In genomic region chr3:123369085-123369484, GRCh38 we compare ENCODE assay signal across 17 cellular contexts.
DNase-seq lines count a peak whose midpoint lies in the region; ATAC-seq, FAIRE-seq and TF ChIP-seq lines count a peak whose summit lies in the region.
"Had no signal": no experiment of that assay in that cellular context is flagged by ENCODE, and none has a peak within 500 bp of the region (broad histone marks: within the 10 kb centered on the region; RNA-seq: fewer than 3 reads in every experiment).

No MANE protein-coding gene starts in this region.

- H3K9me3 ChIP-seq in left ventricle myocardium inferior (replicated peaks) (peaks cover 6% of the 10 kb centered on the region), K562 (replicated peaks; ENCODE audit: control insufficient read depth, insufficient read depth, low read depth, low read length) (no peaks in the 10 kb centered on the region), spleen (peaks cover 0 to 15% (median 0%) of the 10 kb centered on the region in 8 donors)

- ATAC-seq in left cardiac atrium (no peak), K562 (no peak), HG03520 (IDR thresholded peaks at IDR 0.05; ENCODE audit: unreplicated experiment) (no peak)
- ATAC-seq: CD8-positive, alpha-beta T cell; HCT116 had no signal

- no peak overlapping the region for H3K4me2 ChIP-seq in K562 (ENCODE audit: insufficient read depth, low read length)
- H3K4me2 ChIP-seq: BLaER1 treated with 17β-estradiol and CSF1 and Interleukin-3, amounts not matched to agents 10 nM and 100 nM had no signal

- no peaks in the 10 kb centered on the region for H3K27me3 ChIP-seq in left ventricle myocardium inferior (ENCODE audit: low read depth)
- H3K27me3 ChIP-seq in K562 (ENCODE audit: control insufficient read depth in 2 of 2, insufficient read depth in 2 of 2, low read length in 2 of 2), result peaks cover 0 to 7% of the 10 kb centered on the region in 2 experiments; a peak in 2 of 5 replicates
- H3K27me3 ChIP-seq in spleen (replicated peaks in 1 of 7), result peaks cover 0 to 12% (median 0%) of the 10 kb centered on the region in 7 donors
- H3K27me3 ChIP-seq: BLaER1 treated with 17β-estradiol and CSF1 and Interleukin-3, amounts not matched to agents 10 nM and 100 nM had no signal

- peak overlapping the region; percentile 3 for H3K4me3 Mint-ChIP-seq in endothelial cell (ENCODE audit: unreplicated experiment)
- H3K4me3 Mint-ChIP-seq: B cell; CD8-positive, alpha-beta T cell; HFFc6 had no signal

- H3K79me2 ChIP-seq in K562 (ENCODE audit: control insufficient read depth, insufficient read depth, low read length), result no peaks in the 10 kb centered on the region

- TF ChIP-seq POLR2A in K562 (conservative IDR thresholded peaks at IDR 0.05) (no peak), spleen (IDR thresholded peaks at IDR 0.05) (no peak)

- no peaks in the 10 kb centered on the region for H3K9me3 Mint-ChIP-seq in endothelial cell (ENCODE audit: unreplicated experiment)
- H3K9me3 Mint-ChIP-seq: HFFc6 had no signal

- intact Hi-C loops in left ventricle myocardium inferior (cut with micrococcal nuclease), result no loop called here
- intact Hi-C loops in left cardiac atrium (cut with DNase I), result no loop called here
- intact Hi-C loops in K562 (cut with micrococcal nuclease), result no loop called here
- intact Hi-C loops in spleen (cut with DNase I; ENCODE audit: low total_unique reads), result no loop called here

- no peak overlapping the region for H3K27ac Mint-ChIP-seq in endothelial cell (ENCODE audit: unreplicated experiment)
- H3K27ac Mint-ChIP-seq: B cell; CD8-positive, alpha-beta T cell; HFFc6 had no signal

- no peak overlapping the region for H3K9ac ChIP-seq in K562 (ENCODE audit: insufficient read depth in 1 of 2, low read depth in 2 of 2, low read length in 2 of 2)
- H3K9ac ChIP-seq: BLaER1 treated with 17β-estradiol and CSF1 and Interleukin-3, amounts not matched to agents 10 nM and 100 nM had no signal

- in situ Hi-C loops in K562 (cut with MboI), result no loop called here

- no peak overlapping the region for H2AFZ ChIP-seq in K562 (ENCODE audit: low read depth, low read length)

- no peak for DNase-seq in left ventricle myocardium inferior
- no peak for DNase-seq in left cardiac atrium
- no peak for DNase-seq in K562 (ENCODE audit: extremely low read depth in 1 of 4, low spot score in 3 of 4)
- no peak for DNase-seq in endothelial cell (ENCODE audit: low spot score)
- DNase-seq in spleen, result peak; percentile 29
- no peak for DNase-seq in NCI-H1092 treated with DMSO at 0.1 percent for 48 hours (lab: John Stamatoyannopoulos, UW)
- DNase-seq: Calu3; CD8-positive, alpha-beta T cell; DMS79 treated with DMSO at 0.1 percent for 48 hours; GF-D8; GOT3; H7; HFFc6 had no signal

- H3K36me3 Mint-ChIP-seq in endothelial cell (ENCODE audit: low read depth, unreplicated experiment), result no peaks in the 10 kb centered on the region
- H3K36me3 Mint-ChIP-seq: CD8-positive, alpha-beta T cell had no signal

- H4K20me1 ChIP-seq in K562 (replicated peaks; ENCODE audit: control insufficient read depth, insufficient read depth, low read length), result no peaks in the 10 kb centered on the region
- H4K20me1 ChIP-seq: BLaER1 treated with 17β-estradiol and CSF1 and Interleukin-3, amounts not matched to agents 10 nM and 100 nM had no signal

- CTCF ChIA-PET in K562 (lab: Yijun Ruan, JAX; ENCODE audit: low intra/inter-chr PET ratio), result no interaction called here

- TF ChIP-seq CTCF in left ventricle myocardium inferior (IDR thresholded peaks at IDR 0.05; ENCODE audit: borderline replicate concordance), result no peak
- no peak for TF ChIP-seq CTCF in K562 (IDR thresholded peaks at IDR 0.05 in 2 of 3, conservative IDR thresholded peaks at IDR 0.05 in 1 of 3; ENCODE audit: insufficient read depth in 2 of 3, low read depth in 1 of 3, low read length in 3 of 3)
- TF ChIP-seq CTCF in endothelial cell (IDR thresholded peaks at IDR 0.05; ENCODE audit: unreplicated experiment), result no peak
- no peak for TF ChIP-seq CTCF in spleen (IDR thresholded peaks at IDR 0.05 in 8 of 11, conservative IDR thresholded peaks at IDR 0.05 in 3 of 11)

- H3K4me3 ChIP-seq in left ventricle myocardium inferior, result no peak overlapping the region
- H3K4me3 ChIP-seq in K562, result no peak overlapping the region
- no peak overlapping the region for H3K4me3 ChIP-seq in spleen
- H3K4me3 ChIP-seq: BLaER1 treated with 17β-estradiol and CSF1 and Interleukin-3, amounts not matched to agents 10 nM and 100 nM had no signal

- H3K27ac ChIP-seq in left ventricle myocardium inferior (replicated peaks), result peak overlapping the region; percentile 89
- H3K27ac ChIP-seq in K562 (ENCODE audit: extremely low read depth, low read depth, low read length), result no peak overlapping the region
- no peak overlapping the region for H3K27ac ChIP-seq in spleen
- H3K27ac ChIP-seq: BLaER1 treated with 17β-estradiol and CSF1 and Interleukin-3, amounts not matched to agents 10 nM and 100 nM had no signal

- FAIRE-seq in K562 (lab: Jason Lieb, UNC), result no peak

- no peaks in the 10 kb centered on the region for H3K36me3 ChIP-seq in left ventricle myocardium inferior
- H3K36me3 ChIP-seq in K562 (ENCODE audit: control insufficient read depth, insufficient read depth, low read length), result no peaks in the 10 kb centered on the region
- H3K36me3 ChIP-seq in spleen, result no peaks in the 10 kb centered on the region
- H3K36me3 ChIP-seq: BLaER1 treated with 17β-estradiol and CSF1 and Interleukin-3, amounts not matched to agents 10 nM and 100 nM had no signal

- POLR2A ChIA-PET in K562 (lab: Yijun Ruan, JAX), result interaction anchor here (0.7 kb wide), 1 partner anchor 20 kb away, joined by 3 read pairs; no protein-coding TSS in a partner anchor

- TF ChIP-seq EP300 in K562 (IDR thresholded peaks at IDR 0.05; ENCODE audit: low read length), result no peak

- 0% methylated on average over 3 of the region's 3 CpGs for WGBS in K562 (ENCODE audit: insufficient coverage, low coverage, missing lambda C conversion rate)
- WGBS in spleen, 5 donors, result 80 to 98% (median 92%) methylated on average over 3 of the region's 3 CpGs

- H3K9me1 ChIP-seq in K562 (ENCODE audit: control insufficient read depth, insufficient read depth, low read length), result no peaks in the 10 kb centered on the region

- H3K4me1 Mint-ChIP-seq in endothelial cell (ENCODE audit: unreplicated experiment), result no peaks in the 10 kb centered on the region
- H3K4me1 Mint-ChIP-seq: B cell had no signal

- H3K4me1 ChIP-seq in left ventricle myocardium inferior, result peaks cover 89% of the 10 kb centered on the region
- H3K4me1 ChIP-seq in K562 (replicated peaks in 1 of 2; ENCODE audit: control insufficient read depth in 2 of 2, insufficient read depth in 2 of 2, low read length in 2 of 2), result no peaks in the 10 kb centered on the region
- peaks cover 0 to 31% (median 7%) of the 10 kb centered on the region in 6 donors for H3K4me1 ChIP-seq in spleen
- H3K4me1 ChIP-seq: BLaER1 treated with 17β-estradiol and CSF1 and Interleukin-3, amounts not matched to agents 10 nM and 100 nM had no signal

- H3K27me3 Mint-ChIP-seq in endothelial cell (ENCODE audit: unreplicated experiment), result peaks cover 7% of the 10 kb centered on the region

- no peak for TF ChIP-seq RAD21 in K562 (CRISPR knock-in tag; conservative IDR thresholded peaks at IDR 0.05 in 1 of 2, IDR thresholded peaks at IDR 0.05 in 1 of 2)

- no TSS peak for BruUV-seq in K562 (replicated peaks; lab: Mats Ljungman, UMichigan)

TF ChIP-seq in K562, 482 proteins besides CTCF, POLR2A, EP300 and RAD21:
- TF ChIP-seq JUNB (CRISPR knock-in tag; conservative IDR thresholded peaks at IDR 0.05) (no peak), ZNF766 (CRISPR knock-in tag; conservative IDR thresholded peaks at IDR 0.05) (peak; percentile 77; the same call in 1 of the 2 replicates), ATF1 (CRISPR knock-in tag; IDR thresholded peaks at IDR 0.05) (no peak), ATF1 (tag; IDR thresholded peaks at IDR 0.05) (no peak)
TF ChIP-seq in K562: peak in this region for 1.
